Comparison of ENCODE assay signal across 13 cellular contexts in the genomic region with DNA sequence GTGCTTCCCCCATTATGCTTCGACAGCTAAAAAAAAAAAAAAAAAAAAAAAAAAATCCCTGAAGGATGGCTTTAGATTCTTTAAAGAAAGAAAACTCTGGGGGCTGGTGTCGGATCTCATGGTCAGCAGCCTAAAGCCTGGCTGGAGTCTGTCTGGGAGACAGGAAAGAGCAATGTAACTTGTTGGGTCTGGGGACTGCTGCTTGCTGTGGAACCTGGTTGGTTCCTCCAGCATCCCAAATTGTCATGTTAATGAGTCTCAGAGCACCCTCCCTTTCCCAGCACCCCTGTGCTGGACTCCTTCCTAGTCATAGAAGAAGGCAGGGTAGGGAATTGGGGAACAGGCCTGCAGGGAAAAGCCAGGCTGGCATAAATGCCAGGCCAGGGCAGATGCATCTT. TPM values are rescaled to one million over a fixed set of nuclear protein-coding genes. Genes with fewer than 3 reads are reported as not detected.
DNase-seq lines count a peak whose midpoint lies in the region; ATAC-seq and TF ChIP-seq lines count a peak whose summit lies in the region.
"Had no signal": no experiment of that assay in that cellular context is flagged by ENCODE, and none has a peak within 500 bp of the region (broad histone marks: within the 10 kb centered on the region; RNA-seq: fewer than 3 reads in every experiment).

No MANE protein-coding gene starts in this region.

- no TSS peak for BruUV-seq in PC-3 (replicated peaks; lab: Mats Ljungman, UMichigan)

- POLR2A ChIA-PET in PC-3 (lab: Charles Lee; ENCODE audit: unreplicated experiment), result no interaction called here

- H3K4me1 Mint-ChIP-seq in activated naive CD4-positive, alpha-beta T cell treated with anti-CD3 and anti-CD28 coated beads, Interleukin-2, amount 10 ng/mL, durations not matched to agents 7 days and 5 days, result peaks cover 32% of the 10 kb centered on the region
- H3K4me1 Mint-ChIP-seq in stimulated activated naive CD8-positive, alpha-beta T cell treated with anti-CD3 and anti-CD28 coated beads, Interleukin-15, amount 100 ng/mL, for 72 hours, result peaks cover 75% of the 10 kb centered on the region

- no peak for DNase-seq in activated naive CD4-positive, alpha-beta T cell treated with anti-CD3 and anti-CD28 coated beads, Interleukin-2, amount 10 ng/mL, durations not matched to agents 7 days and 5 days
- no peak for DNase-seq in activated naive CD4-positive, alpha-beta T cell (lab: John Stamatoyannopoulos, UW)
- DNase-seq in PC-3, result no peak
- DNase-seq in epithelial cell of proximal tubule (ENCODE audit: low read depth), result no peak
- DNase-seq in stimulated activated naive CD8-positive, alpha-beta T cell treated with anti-CD3 and anti-CD28 coated beads, Interleukin-15, amount 100 ng/mL, for 72 hours, result no peak
- no peak for DNase-seq in NCI-H1436 (lab: John Stamatoyannopoulos, UW)
- DNase-seq: effector memory CD4-positive, alpha-beta T cell; foreskin keratinocyte; NCI-H1930; stimulated activated CD4-positive, alpha-beta T cell treated with anti-CD3 and anti-CD28 coated beads, Interleukin-15, amount 100 ng/mL, for 24 hours; tibial artery had no signal

- H3K36me3 ChIP-seq in PC-3 (ENCODE audit: low read depth, low read length), result no peaks in the 10 kb centered on the region

- no peaks in the 10 kb centered on the region for H3K9me2 ChIP-seq in PC-3 (replicated peaks; ENCODE audit: low read length)

- H3K9me3 Mint-ChIP-seq in activated naive CD4-positive, alpha-beta T cell treated with anti-CD3 and anti-CD28 coated beads, Interleukin-2, amount 10 ng/mL, durations not matched to agents 7 days and 5 days, result no peaks in the 10 kb centered on the region
- H3K9me3 Mint-ChIP-seq in stimulated activated naive CD8-positive, alpha-beta T cell treated with anti-CD3 and anti-CD28 coated beads, Interleukin-15, amount 100 ng/mL, for 72 hours, result no peaks in the 10 kb centered on the region

- H3K36me3 Mint-ChIP-seq in activated naive CD4-positive, alpha-beta T cell treated with anti-CD3 and anti-CD28 coated beads, Interleukin-2, amount 10 ng/mL, durations not matched to agents 7 days and 5 days, result peaks cover 1% of the 10 kb centered on the region

- CTCF ChIA-PET in activated naive CD4-positive, alpha-beta T cell treated with anti-CD3 and anti-CD28 coated beads, Interleukin-2, amount 10 ng/mL, durations not matched to agents 7 days and 5 days (lab: Charles Lee), result interaction anchor here (1.0 to 13.5 kb wide), 4 partner anchors 100 to 247 kb away, joined by 3 to 470 read pairs (median 4); a partner anchor contains a TSS
- CTCF ChIA-PET in PC-3 (lab: Charles Lee), result no interaction called here

- H3K9ac ChIP-seq in PC-3 (ENCODE audit: low read length), result no peak overlapping the region

- no peaks in the 10 kb centered on the region for H3K27me3 ChIP-seq in PC-3 (ENCODE audit: low read length)
- H3K27me3 ChIP-seq: tibial artery had no signal

- no peaks in the 10 kb centered on the region; the same call in 1 of the 2 replicates for H4K20me1 ChIP-seq in PC-3 (ENCODE audit: low read length)

- H3K9me3 ChIP-seq in PC-3 (ENCODE audit: low read length), result no peaks in the 10 kb centered on the region
- H3K9me3 ChIP-seq: tibial artery had no signal

- no peaks in the 10 kb centered on the region for H3F3A ChIP-seq in PC-3 (ENCODE audit: low read length, unreplicated experiment)

- peaks cover 30% of the 10 kb centered on the region; the same call in 1 of the 2 replicates for H3K4me1 ChIP-seq in PC-3 (ENCODE audit: insufficient read depth, low read length)
- H3K4me1 ChIP-seq: foreskin keratinocyte had no signal

- H3K27ac ChIP-seq in PC-3 (ENCODE audit: low read length), result no peak overlapping the region
- H3K27ac ChIP-seq: foreskin keratinocyte had no signal

- intact Hi-C loops in PC-3 (cut with micrococcal nuclease), result no loop called here

- H2AFZ ChIP-seq in PC-3 (ENCODE audit: low read length), result no peak overlapping the region

- peak overlapping the region; percentile 70 for H3K27ac Mint-ChIP-seq in activated naive CD4-positive, alpha-beta T cell treated with anti-CD3 and anti-CD28 coated beads, Interleukin-2, amount 10 ng/mL, durations not matched to agents 7 days and 5 days
- H3K27ac Mint-ChIP-seq in stimulated activated naive CD8-positive, alpha-beta T cell treated with anti-CD3 and anti-CD28 coated beads, Interleukin-15, amount 100 ng/mL, for 72 hours, result peak overlapping the region in 1 of 2 donors; percentile 5

- no peaks in the 10 kb centered on the region for H3K79me2 ChIP-seq in PC-3 (ENCODE audit: low read length)

- H3K4me2 ChIP-seq in PC-3 (ENCODE audit: low read length), result 0 out of 2 replicates have a peak overlapping the region, but pooled peaks have one; percentile 6

- peaks cover 31% of the 10 kb centered on the region for H3K27me3 Mint-ChIP-seq in activated naive CD4-positive, alpha-beta T cell treated with anti-CD3 and anti-CD28 coated beads, Interleukin-2, amount 10 ng/mL, durations not matched to agents 7 days and 5 days
- no peaks in the 10 kb centered on the region for H3K27me3 Mint-ChIP-seq in stimulated activated naive CD8-positive, alpha-beta T cell treated with anti-CD3 and anti-CD28 coated beads, Interleukin-15, amount 100 ng/mL, for 72 hours

- ATAC-seq in PC-3, result no peak
- no peak for ATAC-seq in stimulated activated naive CD8-positive, alpha-beta T cell treated with anti-CD3 and anti-CD28 coated beads, Interleukin-15, amount 100 ng/mL, for 72 hours
- ATAC-seq in HG03378 (IDR thresholded peaks at IDR 0.05; ENCODE audit: unreplicated experiment), result no peak
- no peak for ATAC-seq in HG03108 (IDR thresholded peaks at IDR 0.05; ENCODE audit: unreplicated experiment)
- ATAC-seq: foreskin keratinocyte had no signal

- H3K4me3 Mint-ChIP-seq in activated naive CD4-positive, alpha-beta T cell treated with anti-CD3 and anti-CD28 coated beads, Interleukin-2, amount 10 ng/mL, durations not matched to agents 7 days and 5 days, result peak overlapping the region; percentile 48
- H3K4me3 Mint-ChIP-seq in stimulated activated naive CD8-positive, alpha-beta T cell treated with anti-CD3 and anti-CD28 coated beads, Interleukin-15, amount 100 ng/mL, for 72 hours, result peak overlapping the region; percentile 49 to 94

- TF ChIP-seq CTCF in PC-3 (conservative IDR thresholded peaks at IDR 0.05; ENCODE audit: low read depth, low read length) (no peak), epithelial cell of proximal tubule (conservative IDR thresholded peaks at IDR 0.05; ENCODE audit: low read depth, low read length) (no peak)

- no peak overlapping the region for H3K4me3 ChIP-seq in PC-3 (ENCODE audit: low read length)
- H3K4me3 ChIP-seq in epithelial cell of proximal tubule (ENCODE audit: low read depth, low read length), result peak overlapping the region; percentile 64

RNA-seq across cellular contexts. Expression of a gene that starts 3.0 kb away (rescaled TPM):
- total RNA-seq in PC-3 (2014; rRNA removed) (1.6 and 3.6 TPM in 2 replicates), epithelial cell of proximal tubule (2.1 and 4.2 TPM in 2 replicates)
